8 cellular contexts compared by ENCODE assay signal in genomic region chr11:67507891-67508485, GRCh38. TPM values are rescaled to one million over a fixed set of nuclear protein-coding genes. Genes with fewer than 3 reads are reported as not detected.
DNase-seq lines count a peak whose midpoint lies in the region; ATAC-seq, FAIRE-seq and TF ChIP-seq lines count a peak whose summit lies in the region.

A gene with protein sequence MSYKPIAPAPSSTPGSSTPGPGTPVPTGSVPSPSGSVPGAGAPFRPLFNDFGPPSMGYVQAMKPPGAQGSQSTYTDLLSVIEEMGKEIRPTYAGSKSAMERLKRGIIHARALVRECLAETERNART (minus strand): TSS chr11:67508162. CDS start chr11:67508082, 80 bp downstream.

- peak within 1 kb of the TSS; percentile 81 for H3K4me3 ChIP-seq in BE2C (ENCODE audit: low read depth, low read length)

- peak; percentile 72 for FAIRE-seq in colon (lab: Jason Lieb, UNC)

- H3K27me3 ChIP-seq in BE2C (peaks cover 26% of the 10 kb centered on the region), layer of hippocampus (ENCODE audit: control insufficient read depth, insufficient read depth, low read length) (no peaks in the 10 kb centered on the region)

- peak; percentile 63 for ATAC-seq in HG03460 (IDR thresholded peaks at IDR 0.05; ENCODE audit: unreplicated experiment)

- DNase-seq in BE2C: peak; percentile 100
- DNase-seq in GM19240 (ENCODE audit: insufficient read length, low spot score): peak; percentile 98
- peak; percentile 99 to 100 for DNase-seq in NCI-H526 (lab: John Stamatoyannopoulos, UW)
- DNase-seq in activated CD4-positive, alpha-beta T cell treated with anti-CD3 and anti-CD28 coated beads for 48 hours: peak; percentile 99
- DNase-seq in stimulated activated CD4-positive, alpha-beta T cell treated with anti-CD3 and anti-CD28 coated beads, Interleukin-1b, Interleukin-23, amount 100 ng/mL, for 4 hours (ENCODE audit: low read depth in 2 of 2): peak; percentile 93 to 97

- H3K9me3 ChIP-seq in BE2C: no peaks in the 10 kb centered on the region

- H3K36me3 ChIP-seq in BE2C: no peaks in the 10 kb centered on the region

- H3K4me1 ChIP-seq in BE2C: peaks cover 6% of the 10 kb centered on the region; the same call in 1 of the 2 replicates

- peak within 1 kb of the TSS; percentile 100 for H3K27ac ChIP-seq in layer of hippocampus (ENCODE audit: low read depth, low read length)

- no peak for TF ChIP-seq CTCF in BE2C (IDR thresholded peaks at IDR 0.05; ENCODE audit: low read depth, low read length)

RNA-seq across cellular contexts. Expression of the gene that starts here (rescaled TPM):
- polyA plus RNA-seq in BE2C (2012; ENCODE audit: insufficient read depth, insufficient read length, low read depth): 88.6 TPM

Comparison
In these comparisons a context has a peak if more than half of its experiments do, and no peak if none do; other contexts are left out.
1. Peak in every context shown above with its lines: DNase-seq, ATAC-seq, H3K4me3 ChIP-seq and H3K27ac ChIP-seq.